8 cellular contexts compared by ENCODE assay signal in genomic region chr6:158888171-158888570, GRCh38.
DNase-seq lines count a peak whose midpoint lies in the region; TF ChIP-seq lines count a peak whose summit lies in the region.
"Not testable (repeated sequence)": the region's sequence is repeated elsewhere in the genome, so short reads cannot be mapped to it uniquely, and the experiment has no call there.

No MANE protein-coding gene starts in this region.

- H3K4me3 ChIP-seq in osteoblast (ENCODE audit: insufficient read depth, low read length), result not testable (repeated sequence)

- not testable (repeated sequence) for H3K9me3 ChIP-seq in osteoblast (ENCODE audit: low read depth, low read length)

- H3K27me3 ChIP-seq in osteoblast (ENCODE audit: insufficient read depth, low read length), result not testable (repeated sequence)

- not testable (repeated sequence) for H3K36me3 ChIP-seq in osteoblast (ENCODE audit: insufficient read depth, low read length)

- H3K79me2 ChIP-seq in osteoblast (ENCODE audit: insufficient read depth, low read length), result not testable (repeated sequence)

- not testable (repeated sequence) for H3K4me2 ChIP-seq in osteoblast (ENCODE audit: insufficient read depth, low read length)

- not testable (repeated sequence) for H3K4me1 ChIP-seq in osteoblast (ENCODE audit: insufficient read depth, low read length)

- not testable (repeated sequence) for TF ChIP-seq CTCF in osteoblast (IDR thresholded peaks at IDR 0.05; ENCODE audit: extremely low read depth, low read depth, low read length)

- H4K20me1 ChIP-seq in osteoblast (ENCODE audit: insufficient read depth, low read length), result not testable (repeated sequence)

- H3K27ac ChIP-seq in osteoblast (ENCODE audit: low read depth, low read length), result peak overlapping the region; percentile 28

- not testable (repeated sequence) for H2AFZ ChIP-seq in osteoblast (ENCODE audit: low read length)

- peak; percentile 65 for DNase-seq in A172 (ENCODE audit: low spot score)
- peak; percentile 66 for DNase-seq in EL
- DNase-seq in HK-2 (ENCODE audit: unreplicated experiment), result peak; percentile 57
- peak; percentile 77 for DNase-seq in NCI-H226
- peak; percentile 7 for DNase-seq in T1000 (lab: John Stamatoyannopoulos, UW)
- peak; percentile 63 for DNase-seq in astrocyte of the hippocampus (ENCODE audit: low read depth, low spot score)
- DNase-seq in iris pigment epithelial cell (ENCODE audit: low read depth), result peak; percentile 16
- DNase-seq in osteoblast (ENCODE audit: insufficient read length, low spot score, missing footprints), result not testable (repeated sequence)
